Comparison of ENCODE assay signal across 1 cellular context in genomic region chr15:67164811-67165652, GRCh38.
TF ChIP-seq lines count a peak whose summit lies in the region.

No MANE protein-coding gene starts in this region.

TF ChIP-seq in H1, 55 proteins besides CTCF, POLR2A, EP300 and RAD21 (continued from another document):
- TF ChIP-seq, protein P1, sequence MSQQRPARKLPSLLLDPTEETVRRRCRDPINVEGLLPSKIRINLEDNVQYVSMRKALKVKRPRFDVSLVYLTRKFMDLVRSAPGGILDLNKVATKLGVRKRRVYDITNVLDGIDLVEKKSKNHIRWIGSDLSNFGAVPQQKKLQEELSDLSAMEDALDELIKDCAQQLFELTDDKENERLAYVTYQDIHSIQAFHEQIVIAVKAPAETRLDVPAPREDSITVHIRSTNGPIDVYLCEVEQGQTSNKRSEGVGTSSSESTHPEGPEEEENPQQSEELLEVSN (IDR thresholded peaks at IDR 0.05): peak; percentile 48
- TF ChIP-seq GABPA (IDR thresholded peaks at IDR 0.05; ENCODE audit: borderline replicate concordance, insufficient read depth, low read length) (no peak), YY1 (IDR thresholded peaks at IDR 0.05; ENCODE audit: low read depth, low read length) (no peak), JUND (IDR thresholded peaks at IDR 0.05; ENCODE audit: low read length) (no peak), CHD2 (IDR thresholded peaks at IDR 0.05; ENCODE audit: low read length) (no peak)
- TF ChIP-seq, protein P2, sequence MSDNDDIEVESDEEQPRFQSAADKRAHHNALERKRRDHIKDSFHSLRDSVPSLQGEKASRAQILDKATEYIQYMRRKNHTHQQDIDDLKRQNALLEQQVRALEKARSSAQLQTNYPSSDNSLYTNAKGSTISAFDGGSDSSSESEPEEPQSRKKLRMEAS (IDR thresholded peaks at IDR 0.05): peak; percentile 66
